In the genomic region with DNA sequence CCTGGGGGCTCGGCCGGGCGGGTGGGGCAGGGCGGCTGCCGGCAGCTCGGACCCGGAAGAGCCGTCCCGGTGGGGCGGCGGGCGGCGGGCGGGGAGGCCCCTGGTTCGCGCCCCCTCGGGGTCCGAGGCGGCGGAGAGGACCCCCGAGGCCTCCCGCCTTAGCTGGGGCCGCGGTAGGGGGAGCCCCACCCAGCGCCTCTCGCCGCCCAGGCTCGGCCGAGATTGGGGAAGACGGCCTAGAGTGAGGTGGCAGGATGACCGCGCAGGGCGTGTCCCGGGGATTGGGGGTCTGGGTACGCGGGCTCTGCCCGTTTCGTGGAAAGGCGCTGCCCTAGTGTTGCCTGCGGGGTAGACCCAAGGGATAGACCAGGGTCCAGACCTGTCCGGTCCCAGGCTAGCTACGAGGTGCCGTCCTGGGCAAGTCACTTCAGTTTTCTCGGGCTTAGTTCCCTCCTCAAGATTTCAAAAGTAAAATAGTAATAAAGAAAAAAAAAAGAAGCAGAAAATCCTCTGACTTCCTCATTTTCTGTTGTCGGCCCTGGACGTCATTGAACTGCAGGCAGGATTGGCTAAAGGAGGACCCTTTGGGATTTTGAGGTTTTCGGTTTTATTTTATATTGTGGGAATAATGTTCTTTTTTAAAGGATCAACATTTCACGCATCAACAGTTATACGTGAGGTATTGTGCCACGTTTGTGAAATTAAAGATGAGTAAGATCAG, we compare ENCODE assay signal across 2 cellular contexts.
TF ChIP-seq lines count a peak whose summit lies in the region.

No MANE protein-coding gene starts in this region.

TF ChIP-seq in HEK293, 187 proteins besides CTCF, POLR2A, EP300 and RAD21 (continued from another document and continues in another):
- TF ChIP-seq, protein P1, sequence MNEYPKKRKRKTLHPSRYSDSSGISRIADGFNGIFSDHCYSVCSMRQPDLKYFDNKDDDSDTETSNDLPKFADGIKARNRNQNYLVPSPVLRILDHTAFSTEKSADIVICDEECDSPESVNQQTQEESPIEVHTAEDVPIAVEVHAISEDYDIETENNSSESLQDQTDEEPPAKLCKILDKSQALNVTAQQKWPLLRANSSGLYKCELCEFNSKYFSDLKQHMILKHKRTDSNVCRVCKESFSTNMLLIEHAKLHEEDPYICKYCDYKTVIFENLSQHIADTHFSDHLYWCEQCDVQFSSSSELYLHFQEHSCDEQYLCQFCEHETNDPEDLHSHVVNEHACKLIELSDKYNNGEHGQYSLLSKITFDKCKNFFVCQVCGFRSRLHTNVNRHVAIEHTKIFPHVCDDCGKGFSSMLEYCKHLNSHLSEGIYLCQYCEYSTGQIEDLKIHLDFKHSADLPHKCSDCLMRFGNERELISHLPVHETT (tag by site-specific recombination; IDR thresholded peaks at IDR 0.05), result no peak
- TF ChIP-seq ZBTB8A (tag by site-specific recombination; IDR thresholded peaks at IDR 0.05) (peak; percentile 58; the same call in 1 of the 2 replicates), ZNF791 (tag by site-specific recombination; IDR thresholded peaks at IDR 0.05) (no peak), ZNF776 (tag by site-specific recombination; IDR thresholded peaks at IDR 0.05; ENCODE audit: borderline replicate concordance) (no peak), OVOL3 (tag by site-specific recombination; IDR thresholded peaks at IDR 0.05) (no peak), ZFP37 (tag by site-specific recombination; IDR thresholded peaks at IDR 0.05) (no peak), IKZF3 (tag by site-specific recombination; IDR thresholded peaks at IDR 0.05) (no peak), ZNF548 (tag by site-specific recombination; IDR thresholded peaks at IDR 0.05) (no peak), MEIS1 (CRISPR knock-in tag; IDR thresholded peaks at IDR 0.05; ENCODE audit: borderline replicate concordance) (no peak), KLF16 (tag by site-specific recombination; IDR thresholded peaks at IDR 0.05) (no peak; the same call in 1 of the 2 replicates)
- TF ChIP-seq, protein P2, sequence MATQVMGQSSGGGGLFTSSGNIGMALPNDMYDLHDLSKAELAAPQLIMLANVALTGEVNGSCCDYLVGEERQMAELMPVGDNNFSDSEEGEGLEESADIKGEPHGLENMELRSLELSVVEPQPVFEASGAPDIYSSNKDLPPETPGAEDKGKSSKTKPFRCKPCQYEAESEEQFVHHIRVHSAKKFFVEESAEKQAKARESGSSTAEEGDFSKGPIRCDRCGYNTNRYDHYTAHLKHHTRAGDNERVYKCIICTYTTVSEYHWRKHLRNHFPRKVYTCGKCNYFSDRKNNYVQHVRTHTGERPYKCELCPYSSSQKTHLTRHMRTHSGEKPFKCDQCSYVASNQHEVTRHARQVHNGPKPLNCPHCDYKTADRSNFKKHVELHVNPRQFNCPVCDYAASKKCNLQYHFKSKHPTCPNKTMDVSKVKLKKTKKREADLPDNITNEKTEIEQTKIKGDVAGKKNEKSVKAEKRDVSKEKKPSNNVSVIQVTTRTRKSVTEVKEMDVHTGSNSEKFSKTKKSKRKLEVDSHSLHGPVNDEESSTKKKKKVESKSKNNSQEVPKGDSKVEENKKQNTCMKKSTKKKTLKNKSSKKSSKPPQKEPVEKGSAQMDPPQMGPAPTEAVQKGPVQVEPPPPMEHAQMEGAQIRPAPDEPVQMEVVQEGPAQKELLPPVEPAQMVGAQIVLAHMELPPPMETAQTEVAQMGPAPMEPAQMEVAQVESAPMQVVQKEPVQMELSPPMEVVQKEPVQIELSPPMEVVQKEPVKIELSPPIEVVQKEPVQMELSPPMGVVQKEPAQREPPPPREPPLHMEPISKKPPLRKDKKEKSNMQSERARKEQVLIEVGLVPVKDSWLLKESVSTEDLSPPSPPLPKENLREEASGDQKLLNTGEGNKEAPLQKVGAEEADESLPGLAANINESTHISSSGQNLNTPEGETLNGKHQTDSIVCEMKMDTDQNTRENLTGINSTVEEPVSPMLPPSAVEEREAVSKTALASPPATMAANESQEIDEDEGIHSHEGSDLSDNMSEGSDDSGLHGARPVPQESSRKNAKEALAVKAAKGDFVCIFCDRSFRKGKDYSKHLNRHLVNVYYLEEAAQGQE (tag by site-specific recombination; IDR thresholded peaks at IDR 0.05), result no peak
- TF ChIP-seq, protein P3, sequence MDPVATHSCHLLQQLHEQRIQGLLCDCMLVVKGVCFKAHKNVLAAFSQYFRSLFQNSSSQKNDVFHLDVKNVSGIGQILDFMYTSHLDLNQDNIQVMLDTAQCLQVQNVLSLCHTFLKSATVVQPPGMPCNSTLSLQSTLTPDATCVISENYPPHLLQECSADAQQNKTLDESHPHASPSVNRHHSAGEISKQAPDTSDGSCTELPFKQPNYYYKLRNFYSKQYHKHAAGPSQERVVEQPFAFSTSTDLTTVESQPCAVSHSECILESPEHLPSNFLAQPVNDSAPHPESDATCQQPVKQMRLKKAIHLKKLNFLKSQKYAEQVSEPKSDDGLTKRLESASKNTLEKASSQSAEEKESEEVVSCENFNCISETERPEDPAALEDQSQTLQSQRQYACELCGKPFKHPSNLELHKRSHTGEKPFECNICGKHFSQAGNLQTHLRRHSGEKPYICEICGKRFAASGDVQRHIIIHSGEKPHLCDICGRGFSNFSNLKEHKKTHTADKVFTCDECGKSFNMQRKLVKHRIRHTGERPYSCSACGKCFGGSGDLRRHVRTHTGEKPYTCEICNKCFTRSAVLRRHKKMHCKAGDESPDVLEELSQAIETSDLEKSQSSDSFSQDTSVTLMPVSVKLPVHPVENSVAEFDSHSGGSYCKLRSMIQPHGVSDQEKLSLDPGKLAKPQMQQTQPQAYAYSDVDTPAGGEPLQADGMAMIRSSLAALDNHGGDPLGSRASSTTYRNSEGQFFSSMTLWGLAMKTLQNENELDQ (tag by site-specific recombination; IDR thresholded peaks at IDR 0.05; ENCODE audit: low read depth), result no peak
- TF ChIP-seq, protein P4, sequence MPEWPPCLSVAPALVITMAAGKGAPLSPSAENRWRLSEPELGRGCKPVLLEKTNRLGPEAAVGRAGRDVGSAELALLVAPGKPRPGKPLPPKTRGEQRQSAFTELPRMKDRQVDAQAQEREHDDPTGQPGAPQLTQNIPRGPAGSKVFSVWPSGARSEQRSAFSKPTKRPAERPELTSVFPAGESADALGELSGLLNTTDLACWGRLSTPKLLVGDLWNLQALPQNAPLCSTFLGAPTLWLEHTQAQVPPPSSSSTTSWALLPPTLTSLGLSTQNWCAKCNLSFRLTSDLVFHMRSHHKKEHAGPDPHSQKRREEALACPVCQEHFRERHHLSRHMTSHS (tag by site-specific recombination; IDR thresholded peaks at IDR 0.05), result no peak
- TF ChIP-seq, protein P5, sequence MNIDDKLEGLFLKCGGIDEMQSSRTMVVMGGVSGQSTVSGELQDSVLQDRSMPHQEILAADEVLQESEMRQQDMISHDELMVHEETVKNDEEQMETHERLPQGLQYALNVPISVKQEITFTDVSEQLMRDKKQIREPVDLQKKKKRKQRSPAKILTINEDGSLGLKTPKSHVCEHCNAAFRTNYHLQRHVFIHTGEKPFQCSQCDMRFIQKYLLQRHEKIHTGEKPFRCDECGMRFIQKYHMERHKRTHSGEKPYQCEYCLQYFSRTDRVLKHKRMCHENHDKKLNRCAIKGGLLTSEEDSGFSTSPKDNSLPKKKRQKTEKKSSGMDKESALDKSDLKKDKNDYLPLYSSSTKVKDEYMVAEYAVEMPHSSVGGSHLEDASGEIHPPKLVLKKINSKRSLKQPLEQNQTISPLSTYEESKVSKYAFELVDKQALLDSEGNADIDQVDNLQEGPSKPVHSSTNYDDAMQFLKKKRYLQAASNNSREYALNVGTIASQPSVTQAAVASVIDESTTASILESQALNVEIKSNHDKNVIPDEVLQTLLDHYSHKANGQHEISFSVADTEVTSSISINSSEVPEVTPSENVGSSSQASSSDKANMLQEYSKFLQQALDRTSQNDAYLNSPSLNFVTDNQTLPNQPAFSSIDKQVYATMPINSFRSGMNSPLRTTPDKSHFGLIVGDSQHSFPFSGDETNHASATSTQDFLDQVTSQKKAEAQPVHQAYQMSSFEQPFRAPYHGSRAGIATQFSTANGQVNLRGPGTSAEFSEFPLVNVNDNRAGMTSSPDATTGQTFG (tag by site-specific recombination; IDR thresholded peaks at IDR 0.05; ENCODE audit: borderline replicate concordance), result no peak

TF ChIP-seq in HepG2, 621 proteins besides CTCF, POLR2A, EP300 and RAD21 (continued from another document and continues in another):
- TF ChIP-seq, protein P6, sequence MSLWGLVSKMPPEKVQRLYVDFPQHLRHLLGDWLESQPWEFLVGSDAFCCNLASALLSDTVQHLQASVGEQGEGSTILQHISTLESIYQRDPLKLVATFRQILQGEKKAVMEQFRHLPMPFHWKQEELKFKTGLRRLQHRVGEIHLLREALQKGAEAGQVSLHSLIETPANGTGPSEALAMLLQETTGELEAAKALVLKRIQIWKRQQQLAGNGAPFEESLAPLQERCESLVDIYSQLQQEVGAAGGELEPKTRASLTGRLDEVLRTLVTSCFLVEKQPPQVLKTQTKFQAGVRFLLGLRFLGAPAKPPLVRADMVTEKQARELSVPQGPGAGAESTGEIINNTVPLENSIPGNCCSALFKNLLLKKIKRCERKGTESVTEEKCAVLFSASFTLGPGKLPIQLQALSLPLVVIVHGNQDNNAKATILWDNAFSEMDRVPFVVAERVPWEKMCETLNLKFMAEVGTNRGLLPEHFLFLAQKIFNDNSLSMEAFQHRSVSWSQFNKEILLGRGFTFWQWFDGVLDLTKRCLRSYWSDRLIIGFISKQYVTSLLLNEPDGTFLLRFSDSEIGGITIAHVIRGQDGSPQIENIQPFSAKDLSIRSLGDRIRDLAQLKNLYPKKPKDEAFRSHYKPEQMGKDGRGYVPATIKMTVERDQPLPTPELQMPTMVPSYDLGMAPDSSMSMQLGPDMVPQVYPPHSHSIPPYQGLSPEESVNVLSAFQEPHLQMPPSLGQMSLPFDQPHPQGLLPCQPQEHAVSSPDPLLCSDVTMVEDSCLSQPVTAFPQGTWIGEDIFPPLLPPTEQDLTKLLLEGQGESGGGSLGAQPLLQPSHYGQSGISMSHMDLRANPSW (CRISPR knock-in tag; IDR thresholded peaks at IDR 0.05; ENCODE audit: borderline replicate concordance), result no peak
- TF ChIP-seq NCOR1 (IDR thresholded peaks at IDR 0.05; ENCODE audit: borderline replicate concordance, low read length) (no peak), ZFY (CRISPR knock-in tag; IDR thresholded peaks at IDR 0.05) (peak; percentile 49), KDM4B (CRISPR knock-in tag; IDR thresholded peaks at IDR 0.05) (no peak), SRY (CRISPR knock-in tag; IDR thresholded peaks at IDR 0.05) (peak; percentile 62; the same call in 1 of the 2 replicates), RFX1 (IDR thresholded peaks at IDR 0.05) (no peak), ZNF737 (CRISPR knock-in tag; IDR thresholded peaks at IDR 0.05; ENCODE audit: borderline replicate concordance) (no peak)
- TF ChIP-seq, protein P7, sequence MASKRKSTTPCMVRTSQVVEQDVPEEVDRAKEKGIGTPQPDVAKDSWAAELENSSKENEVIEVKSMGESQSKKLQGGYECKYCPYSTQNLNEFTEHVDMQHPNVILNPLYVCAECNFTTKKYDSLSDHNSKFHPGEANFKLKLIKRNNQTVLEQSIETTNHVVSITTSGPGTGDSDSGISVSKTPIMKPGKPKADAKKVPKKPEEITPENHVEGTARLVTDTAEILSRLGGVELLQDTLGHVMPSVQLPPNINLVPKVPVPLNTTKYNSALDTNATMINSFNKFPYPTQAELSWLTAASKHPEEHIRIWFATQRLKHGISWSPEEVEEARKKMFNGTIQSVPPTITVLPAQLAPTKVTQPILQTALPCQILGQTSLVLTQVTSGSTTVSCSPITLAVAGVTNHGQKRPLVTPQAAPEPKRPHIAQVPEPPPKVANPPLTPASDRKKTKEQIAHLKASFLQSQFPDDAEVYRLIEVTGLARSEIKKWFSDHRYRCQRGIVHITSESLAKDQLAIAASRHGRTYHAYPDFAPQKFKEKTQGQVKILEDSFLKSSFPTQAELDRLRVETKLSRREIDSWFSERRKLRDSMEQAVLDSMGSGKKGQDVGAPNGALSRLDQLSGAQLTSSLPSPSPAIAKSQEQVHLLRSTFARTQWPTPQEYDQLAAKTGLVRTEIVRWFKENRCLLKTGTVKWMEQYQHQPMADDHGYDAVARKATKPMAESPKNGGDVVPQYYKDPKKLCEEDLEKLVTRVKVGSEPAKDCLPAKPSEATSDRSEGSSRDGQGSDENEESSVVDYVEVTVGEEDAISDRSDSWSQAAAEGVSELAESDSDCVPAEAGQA (IDR thresholded peaks at IDR 0.05; ENCODE audit: low read depth), result no peak
- TF ChIP-seq, protein P7 (CRISPR knock-in tag; IDR thresholded peaks at IDR 0.05; ENCODE audit: borderline replicate concordance), result no peak
- TF ChIP-seq, protein P8, sequence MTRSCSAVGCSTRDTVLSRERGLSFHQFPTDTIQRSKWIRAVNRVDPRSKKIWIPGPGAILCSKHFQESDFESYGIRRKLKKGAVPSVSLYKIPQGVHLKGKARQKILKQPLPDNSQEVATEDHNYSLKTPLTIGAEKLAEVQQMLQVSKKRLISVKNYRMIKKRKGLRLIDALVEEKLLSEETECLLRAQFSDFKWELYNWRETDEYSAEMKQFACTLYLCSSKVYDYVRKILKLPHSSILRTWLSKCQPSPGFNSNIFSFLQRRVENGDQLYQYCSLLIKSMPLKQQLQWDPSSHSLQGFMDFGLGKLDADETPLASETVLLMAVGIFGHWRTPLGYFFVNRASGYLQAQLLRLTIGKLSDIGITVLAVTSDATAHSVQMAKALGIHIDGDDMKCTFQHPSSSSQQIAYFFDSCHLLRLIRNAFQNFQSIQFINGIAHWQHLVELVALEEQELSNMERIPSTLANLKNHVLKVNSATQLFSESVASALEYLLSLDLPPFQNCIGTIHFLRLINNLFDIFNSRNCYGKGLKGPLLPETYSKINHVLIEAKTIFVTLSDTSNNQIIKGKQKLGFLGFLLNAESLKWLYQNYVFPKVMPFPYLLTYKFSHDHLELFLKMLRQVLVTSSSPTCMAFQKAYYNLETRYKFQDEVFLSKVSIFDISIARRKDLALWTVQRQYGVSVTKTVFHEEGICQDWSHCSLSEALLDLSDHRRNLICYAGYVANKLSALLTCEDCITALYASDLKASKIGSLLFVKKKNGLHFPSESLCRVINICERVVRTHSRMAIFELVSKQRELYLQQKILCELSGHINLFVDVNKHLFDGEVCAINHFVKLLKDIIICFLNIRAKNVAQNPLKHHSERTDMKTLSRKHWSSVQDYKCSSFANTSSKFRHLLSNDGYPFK (CRISPR knock-in tag; IDR thresholded peaks at IDR 0.05; ENCODE audit: borderline replicate concordance), result no peak
- TF ChIP-seq, protein P9, sequence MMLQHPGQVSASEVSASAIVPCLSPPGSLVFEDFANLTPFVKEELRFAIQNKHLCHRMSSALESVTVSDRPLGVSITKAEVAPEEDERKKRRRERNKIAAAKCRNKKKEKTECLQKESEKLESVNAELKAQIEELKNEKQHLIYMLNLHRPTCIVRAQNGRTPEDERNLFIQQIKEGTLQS (CRISPR knock-in tag; IDR thresholded peaks at IDR 0.05), result no peak
